ENCODE assay signal across 9 cellular contexts in the genomic region with DNA sequence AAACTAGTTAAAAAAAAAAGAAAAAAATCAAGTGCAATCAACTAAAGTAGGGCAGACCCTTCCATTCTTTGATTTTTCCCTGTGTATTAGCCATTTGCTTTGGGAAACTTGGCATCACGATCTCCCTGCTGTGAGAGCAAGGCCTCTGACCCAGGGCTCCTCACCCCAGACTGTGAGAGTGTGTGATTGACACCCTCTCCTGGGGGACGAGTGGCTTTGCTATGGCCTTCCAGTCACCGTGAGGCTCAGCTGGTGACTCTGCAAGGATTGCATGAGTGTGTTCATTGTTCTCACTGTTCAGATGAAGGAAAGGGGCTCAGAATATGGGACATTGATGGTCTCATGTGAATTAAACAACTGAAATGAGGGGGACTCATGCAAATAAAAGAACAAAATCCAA.
DNase-seq lines count a peak whose midpoint lies in the region; ATAC-seq, FAIRE-seq and TF ChIP-seq lines count a peak whose summit lies in the region.
"Had no signal": no experiment of that assay in that cellular context is flagged by ENCODE, and none has a peak within 500 bp of the region (broad histone marks: within the 10 kb centered on the region; RNA-seq: fewer than 3 reads in every experiment).

No MANE protein-coding gene starts in this region.

- H3K14ac ChIP-seq in H1 (ENCODE audit: insufficient read length) = no peak overlapping the region

- peaks cover 19% of the 10 kb centered on the region for H3K4me1 ChIP-seq in CD8-positive, alpha-beta memory T cell (ENCODE audit: insufficient read depth, low read length)
- H3K4me1 ChIP-seq in H1 (replicated peaks in 1 of 4; ENCODE audit: control insufficient read depth in 3 of 4, insufficient read depth in 4 of 4, low read length in 3 of 4) (peaks cover 0 to 2% (median 0%) of the 10 kb centered on the region in 4 experiments; a peak in 1 of 7 replicates), osteoblast (ENCODE audit: insufficient read depth, low read length) (peaks cover 45% of the 10 kb centered on the region)
- H3K4me1 ChIP-seq: parathyroid adenoma had no signal

- no peak overlapping the region for H3K4ac ChIP-seq in H1 (replicated peaks; ENCODE audit: insufficient read length, low read depth, low read length)

- peak; percentile 20 to 25; a peak in 3 of 4 replicates for TF ChIP-seq RAD21 in H1 (IDR thresholded peaks at IDR 0.05 in 1 of 2, conservative IDR thresholded peaks at IDR 0.05 in 1 of 2; ENCODE audit: low read depth in 2 of 2, low read length in 2 of 2)

- H3K23me2 ChIP-seq in H1 (ENCODE audit: low read depth, low read length) = no peaks in the 10 kb centered on the region

- TF ChIP-seq CTCF in H1 (IDR thresholded peaks at IDR 0.05; ENCODE audit: control extremely low read depth in 1 of 3, insufficient read depth in 1 of 3, low read depth in 1 of 3, low read length in 3 of 3) = peak in 1 of 3 experiments; percentile 11; a peak in 2 of 4 replicates
- no peak for TF ChIP-seq CTCF in osteoblast (IDR thresholded peaks at IDR 0.05; ENCODE audit: extremely low read depth, low read depth, low read length)

- H3K27me3 Mint-ChIP-seq in CD8-positive, alpha-beta memory T cell = no peaks in the 10 kb centered on the region

- POLR2A ChIA-PET in CD8-positive, alpha-beta memory T cell (lab: Charles Lee) = no interaction called here
- POLR2A ChIA-PET in H1 (lab: Charles Lee; ENCODE audit: partially characterized antibody) = no interaction called here

- no peak overlapping the region for H3K56ac ChIP-seq in H1 (replicated peaks; ENCODE audit: insufficient read length, low read depth, low read length)

- H3K79me2 ChIP-seq in H1 (ENCODE audit: control insufficient read depth in 1 of 2, insufficient read depth in 2 of 2, low read length in 2 of 2) (no peaks in the 10 kb centered on the region; a peak in 1 of 4 replicates), osteoblast (ENCODE audit: insufficient read depth, low read length) (peaks cover 3% of the 10 kb centered on the region)

- H2AK5ac ChIP-seq in H1 (ENCODE audit: low read depth, low read length) = no peak overlapping the region

- no peak for FAIRE-seq in H1 (lab: Jason Lieb, UNC)

- no peak overlapping the region for H2BK20ac ChIP-seq in H1 (ENCODE audit: low read length)

- H3K4me3 ChIP-seq in CD8-positive, alpha-beta memory T cell (ENCODE audit: low read length) = peak overlapping the region; percentile 21
- H3K4me3 ChIP-seq in H1 (ENCODE audit: extremely low read depth in 1 of 4, insufficient read depth in 2 of 4, low read depth in 3 of 4, low read length in 4 of 4) = no peak overlapping the region
- peak overlapping the region; percentile 65 for H3K4me3 ChIP-seq in osteoblast (ENCODE audit: insufficient read depth, low read length)

- H4K8ac ChIP-seq in H1 (ENCODE audit: extremely low read depth, insufficient read depth, low read length) = no peak overlapping the region

- no peak for DNase-seq in CD8-positive, alpha-beta memory T cell
- peak; percentile 67 for DNase-seq in LHCN-M2 (ENCODE audit: low read depth)
- DNase-seq in H1 (ENCODE audit: low read depth in 1 of 2, low spot score in 2 of 2) = no peak
- DNase-seq in osteoblast (ENCODE audit: insufficient read length, low spot score, missing footprints) = no peak
- no peak for DNase-seq in SKM-1 (lab: John Stamatoyannopoulos, UW; ENCODE audit: unreplicated experiment)
- no peak for DNase-seq in DMS53 (lab: John Stamatoyannopoulos, UW)

- ATAC-seq in HG03139 (IDR thresholded peaks at IDR 0.05; ENCODE audit: unreplicated experiment) = no peak
- ATAC-seq in GM21737 (IDR thresholded peaks at IDR 0.05; ENCODE audit: unreplicated experiment) = no peak

- H3K9ac ChIP-seq in H1 (replicated peaks in 1 of 4; ENCODE audit: extremely low read depth in 1 of 4, low read depth in 3 of 4, low read length in 3 of 4) = no peak overlapping the region
- H3K9ac ChIP-seq: parathyroid adenoma had no signal

- no peak overlapping the region for H4K91ac ChIP-seq in H1 (replicated peaks; ENCODE audit: insufficient read length, low read length)

- H3K27ac ChIP-seq in CD8-positive, alpha-beta memory T cell (ENCODE audit: low read depth, low read length) = no peak overlapping the region
- H3K27ac ChIP-seq in H1 (ENCODE audit: low read depth, low read length) (no peak overlapping the region), osteoblast (ENCODE audit: low read depth, low read length) (peak overlapping the region; percentile 99)
- H3K27ac ChIP-seq: parathyroid adenoma had no signal

- H3K36me3 ChIP-seq in CD8-positive, alpha-beta memory T cell (ENCODE audit: insufficient read depth, low read length) = no peaks in the 10 kb centered on the region
- H3K36me3 ChIP-seq in H1 (ENCODE audit: control insufficient read depth in 2 of 4, insufficient read depth in 4 of 4, low read length in 3 of 4) (no peaks in the 10 kb centered on the region; a peak in 1 of 8 replicates), osteoblast (ENCODE audit: insufficient read depth, low read length) (no peaks in the 10 kb centered on the region)

- no peak overlapping the region for H2BK15ac ChIP-seq in H1 (ENCODE audit: low read length)

- H2BK120ac ChIP-seq in H1 (replicated peaks; ENCODE audit: low read depth, low read length) = no peak overlapping the region

- H2AFZ ChIP-seq in H1 (ENCODE audit: low read length) (no peak overlapping the region), osteoblast (ENCODE audit: low read length) (no peak overlapping the region)
- H2AFZ ChIP-seq: parathyroid adenoma had no signal

- no peak overlapping the region for H3K23ac ChIP-seq in H1 (ENCODE audit: insufficient read length)

- peaks cover 0 to 2% of the 10 kb centered on the region in 2 experiments for H4K20me1 ChIP-seq in H1 (replicated peaks in 1 of 2; ENCODE audit: control insufficient read depth in 1 of 2, insufficient read depth in 2 of 2, low read length in 2 of 2)
- H4K20me1 ChIP-seq in osteoblast (ENCODE audit: insufficient read depth, low read length) = no peaks in the 10 kb centered on the region

- H2BK5ac ChIP-seq in H1 (ENCODE audit: low read depth, low read length) = no peak overlapping the region

- peak overlapping the region in 2 of 8 donors; percentile 2 to 50 for H3K27ac Mint-ChIP-seq in CD8-positive, alpha-beta memory T cell

- no peak overlapping the region for H3K18ac ChIP-seq in H1 (ENCODE audit: extremely low read depth, low read length)

- H3K9me3 Mint-ChIP-seq in CD8-positive, alpha-beta memory T cell = no peaks in the 10 kb centered on the region

- no peak for TF ChIP-seq POLR2A in H1 (IDR thresholded peaks at IDR 0.05; ENCODE audit: control extremely low read depth in 1 of 2, low read depth in 2 of 2, low read length in 2 of 2)

- H2BK12ac ChIP-seq in H1 (ENCODE audit: low read depth, low read length) = no peak overlapping the region

- H3K79me1 ChIP-seq in H1 (ENCODE audit: low read depth, low read length) = no peaks in the 10 kb centered on the region

- H3K4me3 Mint-ChIP-seq in CD8-positive, alpha-beta memory T cell = peak overlapping the region in 5 of 7 donors; percentile 26 to 77 (median 75)

- no peak for TF ChIP-seq EP300 in H1 (IDR thresholded peaks at IDR 0.05; ENCODE audit: borderline replicate concordance in 1 of 2, low read depth in 2 of 2, low read length in 2 of 2)

- CTCF ChIA-PET in CD8-positive, alpha-beta memory T cell (lab: Charles Lee) = interaction anchor here (0.5 to 1.5 kb wide), 3 partner anchors 84 to 299 kb away, joined by 3 to 5 read pairs (median 3); no protein-coding TSS in a partner anchor
- CTCF ChIA-PET in H1 (lab: Charles Lee; ENCODE audit: partially characterized antibody) = interaction anchor here (0.5 to 1.8 kb wide), 5 partner anchors 9 to 90 kb away, joined by 3 to 8 read pairs (median 3); no protein-coding TSS in a partner anchor

- H3K27me3 ChIP-seq in CD8-positive, alpha-beta memory T cell (ENCODE audit: insufficient read depth, low read length, poor library complexity, severe bottlenecking) = no peaks in the 10 kb centered on the region
- H3K27me3 ChIP-seq in H1 (replicated peaks in 1 of 4; ENCODE audit: control insufficient read depth in 3 of 4, extremely low read depth in 1 of 4, insufficient read depth in 3 of 4, low read length in 3 of 4) = no peaks in the 10 kb centered on the region
- no peaks in the 10 kb centered on the region for H3K27me3 ChIP-seq in osteoblast (ENCODE audit: insufficient read depth, low read length)

- WGBS in H1 (ENCODE audit: extremely low coverage in 1 of 2, insufficient coverage in 1 of 2, insufficient read length in 1 of 2, insufficient replicate concordance in 2 of 2, low coverage in 1 of 2, low lambda C conversion rate in 2 of 2, missing lambda C conversion rate in 1 of 2), 2 experiments = 86% methylated on average over 3 of the region's 3 CpGs; no CpG with 5 or more reads in 1 of the 2 experiments

- peaks cover 17 to 22% (median 22%) of the 10 kb centered on the region in 3 donors for H3K36me3 Mint-ChIP-seq in CD8-positive, alpha-beta memory T cell

- peaks cover 23 to 26% (median 26%) of the 10 kb centered on the region in 3 donors for H3K4me1 Mint-ChIP-seq in CD8-positive, alpha-beta memory T cell

- H3K4me2 ChIP-seq in H1 (ENCODE audit: insufficient read depth in 1 of 2, low read depth in 2 of 2, low read length in 2 of 2) (no peak overlapping the region), osteoblast (ENCODE audit: insufficient read depth, low read length) (peak overlapping the region; percentile 93)

- H4K5ac ChIP-seq in H1 (ENCODE audit: insufficient read length, low read depth, low read length) = no peak overlapping the region

- no peaks in the 10 kb centered on the region for H3K9me3 ChIP-seq in CD8-positive, alpha-beta memory T cell (ENCODE audit: low read length)
- H3K9me3 ChIP-seq in H1 (ENCODE audit: insufficient read depth in 2 of 2, low read depth in 1 of 2, low read length in 1 of 2) (no peaks in the 10 kb centered on the region), osteoblast (ENCODE audit: low read depth, low read length) (no peaks in the 10 kb centered on the region)

TF ChIP-seq in H1, 55 proteins besides CTCF, POLR2A, EP300 and RAD21 (continues in another document):
- TF ChIP-seq CHD1 (IDR thresholded peaks at IDR 0.05; ENCODE audit: low read depth, low read length) (no peak), ASH2L (IDR thresholded peaks at IDR 0.05; ENCODE audit: low read length) (no peak), HDAC6 (IDR thresholded peaks at IDR 0.05; ENCODE audit: low read depth, low read length) (no peak), SIRT6 (IDR thresholded peaks at IDR 0.05; ENCODE audit: low read length) (no peak), GABPA (IDR thresholded peaks at IDR 0.05; ENCODE audit: borderline replicate concordance, insufficient read depth, low read length) (no peak)
- TF ChIP-seq, protein P1, sequence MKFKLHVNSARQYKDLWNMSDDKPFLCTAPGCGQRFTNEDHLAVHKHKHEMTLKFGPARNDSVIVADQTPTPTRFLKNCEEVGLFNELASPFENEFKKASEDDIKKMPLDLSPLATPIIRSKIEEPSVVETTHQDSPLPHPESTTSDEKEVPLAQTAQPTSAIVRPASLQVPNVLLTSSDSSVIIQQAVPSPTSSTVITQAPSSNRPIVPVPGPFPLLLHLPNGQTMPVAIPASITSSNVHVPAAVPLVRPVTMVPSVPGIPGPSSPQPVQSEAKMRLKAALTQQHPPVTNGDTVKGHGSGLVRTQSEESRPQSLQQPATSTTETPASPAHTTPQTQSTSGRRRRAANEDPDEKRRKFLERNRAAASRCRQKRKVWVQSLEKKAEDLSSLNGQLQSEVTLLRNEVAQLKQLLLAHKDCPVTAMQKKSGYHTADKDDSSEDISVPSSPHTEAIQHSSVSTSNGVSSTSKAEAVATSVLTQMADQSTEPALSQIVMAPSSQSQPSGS (IDR thresholded peaks at IDR 0.05; ENCODE audit: low read length) = no peak

Comparison
In these comparisons a context has a peak if more than half of its experiments do, and no peak if none do; other contexts are left out.
1. H3K4me3 ChIP-seq: peak in CD8-positive, alpha-beta memory T cell (single experiment) and osteoblast (single experiment); none in H1 (0 of 4).